In the genomic region with DNA sequence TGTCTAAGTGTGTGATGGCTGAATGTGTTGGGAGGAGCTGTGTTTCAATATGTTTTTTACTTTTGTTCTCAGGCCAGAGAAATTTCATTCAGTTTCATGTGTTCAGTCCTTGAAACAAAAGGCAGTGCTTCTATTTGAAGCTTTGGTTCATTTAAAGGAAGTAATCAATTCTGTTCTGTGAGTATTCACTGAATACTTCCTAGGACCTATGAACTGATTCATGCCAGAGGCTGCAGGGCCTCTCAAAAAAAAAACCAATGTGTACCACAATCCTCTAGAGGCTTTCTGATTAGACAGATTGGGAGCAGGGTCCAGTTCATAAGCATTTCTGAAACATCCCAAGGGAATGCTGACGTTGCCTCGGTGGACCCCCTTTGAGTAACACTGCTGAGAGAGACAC, we compare ENCODE assay signal across 14 cellular contexts. TPM values are rescaled to one million over a fixed set of nuclear protein-coding genes. Genes with fewer than 3 reads are reported as not detected.
A peak's percentile ranks its signal among the peaks of the same experiment; 100 is the strongest.
DNase-seq lines count a peak whose midpoint lies in the region; ATAC-seq and TF ChIP-seq lines count a peak whose summit lies in the region.
"Had no signal": no experiment of that assay in that cellular context is flagged by ENCODE, and none has a peak within 500 bp of the region (broad histone marks: within the 10 kb centered on the region; RNA-seq: fewer than 3 reads in every experiment).

No MANE protein-coding gene starts in this region.

- H3K4me3 ChIP-seq in left ventricle myocardium inferior, result no peak overlapping the region
- H3K4me3 ChIP-seq in heart right ventricle, result no peak overlapping the region
- H3K4me3 ChIP-seq in brain microvascular endothelial cell (ENCODE audit: low read depth, low read length), result no peak overlapping the region
- H3K4me3 ChIP-seq: A549, spleen had no signal

- H3K4me1 ChIP-seq in left ventricle myocardium inferior (peaks cover 18% of the 10 kb centered on the region), heart right ventricle (peaks cover 0 to 53% (median 21%) of the 10 kb centered on the region in 9 donors)
- H3K4me1 ChIP-seq: A549 had no signal

- H3K36me3 ChIP-seq in left ventricle myocardium inferior (no peaks in the 10 kb centered on the region), heart right ventricle (no peaks in the 10 kb centered on the region), brain microvascular endothelial cell (replicated peaks) (no peaks in the 10 kb centered on the region)
- H3K36me3 ChIP-seq: spleen had no signal

- intact Hi-C loops in left ventricle myocardium inferior (cut with micrococcal nuclease), result no loop called here
- intact Hi-C loops in heart right ventricle (cut with DNase I), result loop anchor here in 2 of 10 donors (10.0 kb wide), 2 partner anchors 152 to 162 kb away; no protein-coding TSS in a partner anchor

- H3K9me3 ChIP-seq in left ventricle myocardium inferior (replicated peaks) (peaks cover 4% of the 10 kb centered on the region), heart right ventricle (peaks cover 0 to 4% (median 0%) of the 10 kb centered on the region in 11 donors)
- H3K9me3 ChIP-seq: A549, spleen had no signal

- WGBS in heart right ventricle, 2 donors, result 66 to 76% methylated on average over 2 of the region's 2 CpGs

- H3K27me3 ChIP-seq in left ventricle myocardium inferior (ENCODE audit: low read depth) (no peaks in the 10 kb centered on the region), heart right ventricle (no peaks in the 10 kb centered on the region), brain microvascular endothelial cell (replicated peaks) (no peaks in the 10 kb centered on the region)
- H3K27me3 ChIP-seq: spleen had no signal

- no peak for DNase-seq in left ventricle myocardium inferior
- no peak for DNase-seq in heart right ventricle
- DNase-seq in activated effector memory CD4-positive, alpha-beta T cell treated with anti-CD3 and anti-CD28 coated beads, Interleukin-2, amount 50 U/mL, for 16 hours, result no peak
- DNase-seq in GM19240 (ENCODE audit: insufficient read length, low spot score), result no peak
- no peak for DNase-seq in brain microvascular endothelial cell
- no peak for DNase-seq in NCI-H510A treated with DMSO at 0.1 percent for 48 hours (lab: John Stamatoyannopoulos, UW)
- DNase-seq: endodermal cell, NCI-H1092 treated with DMSO at 0.1 percent for 48 hours, spleen had no signal

- ATAC-seq in heart right ventricle, result no peak
- peak; percentile 24 for ATAC-seq in HG02759 (IDR thresholded peaks at IDR 0.05; ENCODE audit: unreplicated experiment)
- peak; percentile 24 for ATAC-seq in HG03571 (IDR thresholded peaks at IDR 0.05; ENCODE audit: unreplicated experiment)
- ATAC-seq: A549 had no signal

- H3K27ac ChIP-seq in left ventricle myocardium inferior (replicated peaks) (peak overlapping the region; percentile 70), heart right ventricle (peak overlapping the region in 3 of 10 donors; percentile 69 to 84 (median 82)), brain microvascular endothelial cell (no peak overlapping the region)
- H3K27ac ChIP-seq: A549 had no signal

- in situ Hi-C loops in brain microvascular endothelial cell (cut with HindIII; ENCODE audit: low pct_ligation_motif_present, low sequenced_read_pairs), result no loop called here

- TF ChIP-seq CTCF in left ventricle myocardium inferior (IDR thresholded peaks at IDR 0.05; ENCODE audit: borderline replicate concordance) (no peak), heart right ventricle (IDR thresholded peaks at IDR 0.05) (no peak), brain microvascular endothelial cell (IDR thresholded peaks at IDR 0.05; ENCODE audit: low read depth, low read length, missing control alignments) (no peak)

RNA-seq across cellular contexts. Expression of gene F13A1, which starts 12.4 kb away (rescaled TPM):
- total RNA-seq in left ventricle myocardium inferior (93.1 TPM), heart right ventricle (100 to 1,000 TPM in 2 of 10 donors, 10 to 100 TPM in 7, 1 to 10 TPM in 1; 9.1 to 265 (median 29.1) TPM)
- 10 to 100 TPM in 1 of 2 donors, 1 to 10 TPM in 1; 8.4 to 23.3 TPM for polyA plus RNA-seq in heart right ventricle
- total RNA-seq: G401, RPMI7951 had no signal
- polyA plus RNA-seq: A549 had no signal

Comparison
In these comparisons a context has a peak if more than half of its experiments do, and no peak if none do; other contexts are left out.
1. ATAC-seq: peak in HG02759 (single experiment) and HG03571 (single experiment); none in heart right ventricle (0 of 8).